12 cellular contexts compared by ENCODE assay signal in the genomic region with DNA sequence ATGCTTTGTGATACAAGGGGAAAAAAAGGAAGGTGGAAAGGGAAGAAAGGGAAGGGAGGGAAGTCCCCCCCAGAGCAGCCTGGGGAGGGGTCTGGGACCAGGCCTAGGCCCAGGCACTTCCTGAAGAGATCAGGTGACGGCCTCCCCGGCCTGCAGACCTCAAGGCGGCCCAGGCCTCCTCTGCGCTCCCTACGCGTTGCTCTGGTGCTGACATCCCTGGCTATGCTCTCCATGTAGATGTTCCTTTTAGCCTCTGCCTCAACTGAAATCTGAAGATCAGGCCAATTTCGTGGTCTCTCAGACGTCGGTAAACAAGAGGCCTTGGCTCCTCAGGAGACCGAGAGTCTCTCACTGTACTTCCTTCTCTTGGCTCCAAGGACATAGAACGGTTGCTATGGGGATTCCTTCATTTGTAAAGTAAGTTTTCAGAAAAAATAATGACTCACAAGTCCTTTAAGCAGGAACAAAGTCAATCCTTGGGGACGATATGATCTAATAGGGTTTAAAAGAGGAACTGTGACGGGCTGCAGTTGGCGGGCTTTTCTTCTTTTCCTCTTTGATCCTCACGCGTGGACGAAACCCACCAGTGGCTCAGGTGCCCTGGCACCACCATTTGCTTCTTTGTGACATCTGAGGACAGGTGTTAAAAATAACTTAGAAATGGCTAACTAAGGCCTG. TPM values are rescaled to one million over a fixed set of nuclear protein-coding genes. Genes with fewer than 3 reads are reported as not detected.
DNase-seq lines count a peak whose midpoint lies in the region; ATAC-seq and TF ChIP-seq lines count a peak whose summit lies in the region.
"Had no signal": no experiment of that assay in that cellular context is flagged by ENCODE, and none has a peak within 500 bp of the region (broad histone marks: within the 10 kb centered on the region; RNA-seq: fewer than 3 reads in every experiment).

No MANE protein-coding gene starts in this region.

- no peaks in the 10 kb centered on the region for H3K27me3 ChIP-seq in osteoblast (ENCODE audit: insufficient read depth, low read length)
- H3K27me3 ChIP-seq: esophagus muscularis mucosa had no signal

- H3K4me3 Mint-ChIP-seq in CD14-positive monocyte, result peak overlapping the region in 1 of 2 donors; percentile 30

- H3K4me1 ChIP-seq in osteoblast (ENCODE audit: insufficient read depth, low read length), result peaks cover 18% of the 10 kb centered on the region

- TF ChIP-seq CTCF in CD14-positive monocyte (IDR thresholded peaks at IDR 0.05) (no peak), fibroblast of mammary gland (conservative IDR thresholded peaks at IDR 0.05; ENCODE audit: control insufficient read depth, insufficient read depth, low read depth, low read length) (no peak), osteoblast (IDR thresholded peaks at IDR 0.05; ENCODE audit: extremely low read depth, low read depth, low read length) (no peak), GM20000 (IDR thresholded peaks at IDR 0.05; ENCODE audit: extremely low read depth, missing control alignments) (no peak)

- H2AFZ ChIP-seq in osteoblast (ENCODE audit: low read length), result peak overlapping the region; percentile 83

- no peaks in the 10 kb centered on the region for H4K20me1 ChIP-seq in osteoblast (ENCODE audit: insufficient read depth, low read length)

- no peaks in the 10 kb centered on the region for H3K36me3 Mint-ChIP-seq in CD14-positive monocyte

- peak overlapping the region; percentile 75 for H3K27ac ChIP-seq in osteoblast (ENCODE audit: low read depth, low read length)
- H3K27ac ChIP-seq: VCaP had no signal

- H3K36me3 ChIP-seq in osteoblast (ENCODE audit: insufficient read depth, low read length), result no peaks in the 10 kb centered on the region
- H3K36me3 ChIP-seq: esophagus muscularis mucosa had no signal

- peaks cover 11% of the 10 kb centered on the region for H3K4me1 Mint-ChIP-seq in CD14-positive monocyte

- H3K27ac Mint-ChIP-seq in CD14-positive monocyte, result peak overlapping the region in 5 of 7 donors; percentile 2 to 78 (median 55)

- ATAC-seq in HG02642 (IDR thresholded peaks at IDR 0.05; ENCODE audit: poor library complexity, unreplicated experiment), result no peak
- ATAC-seq: HCT116 had no signal

- H3K4me3 ChIP-seq in fibroblast of mammary gland (ENCODE audit: control insufficient read depth, low read depth, low read length), result no peak overlapping the region
- no peak overlapping the region for H3K4me3 ChIP-seq in osteoblast (ENCODE audit: insufficient read depth, low read length)
- H3K4me3 ChIP-seq: esophagus muscularis mucosa had no signal

- H3K9me3 ChIP-seq in osteoblast (ENCODE audit: low read depth, low read length), result no peaks in the 10 kb centered on the region
- H3K9me3 ChIP-seq: esophagus muscularis mucosa had no signal

- intact Hi-C loops in CD14-positive monocyte (cut with micrococcal nuclease), result no loop called here

- H3K27me3 Mint-ChIP-seq in CD14-positive monocyte (ENCODE audit: low read depth in 3 of 3), result peaks cover 1 to 4% (median 2%) of the 10 kb centered on the region in 3 donors

- H3K4me2 ChIP-seq in osteoblast (ENCODE audit: insufficient read depth, low read length), result peak overlapping the region; percentile 46

- H3K9me3 Mint-ChIP-seq in CD14-positive monocyte, result peaks cover 0 to 7% (median 2%) of the 10 kb centered on the region in 7 donors

- DNase-seq in CD14-positive monocyte (ENCODE audit: low spot score) (no peak), OCI-M1 (lab: John Stamatoyannopoulos, UW) (peak; percentile 38), fibroblast of mammary gland (ENCODE audit: low read depth) (peak; percentile 90), osteoblast (ENCODE audit: insufficient read length, low spot score, missing footprints) (peak; percentile 95), GM20000 (ENCODE audit: low spot score) (no peak), activated gamma-delta T cell treated with Interleukin-2 at 50 U/mL for 16 hours (no peak)
- DNase-seq in activated T-cell treated with anti-CD3 and anti-CD28 coated beads, Interleukin-2, amount 50 U/mL, for 48 hours, result no peak
- DNase-seq: activated naive CD4-positive, alpha-beta T cell treated with Interleukin-2 at 50 U/mL for 16 hours had no signal

- H3K79me2 ChIP-seq in osteoblast (ENCODE audit: insufficient read depth, low read length), result no peaks in the 10 kb centered on the region

RNA-seq across cellular contexts. Expression of gene CGNL1, which starts 55.6 kb away (rescaled TPM):
- not detected for polyA plus RNA-seq in CD14-positive monocyte
- total RNA-seq in osteoblast, result 1.1 and 1.5 TPM in 2 replicates

Comparison
In these comparisons a context has a peak if more than half of its experiments do, and no peak if none do; other contexts are left out.
1. DNase-seq: peak in OCI-M1 (single experiment), fibroblast of mammary gland (single experiment) and osteoblast (single experiment); none in CD14-positive monocyte (single experiment), GM20000 (single experiment), activated T-cell treated with anti-CD3 and anti-CD28 coated beads, Interleukin-2, amount 50 U/mL, for 48 hours (0 of 2) and activated gamma-delta T cell treated with Interleukin-2 at 50 U/mL for 16 hours (single experiment).